In the genomic region with DNA sequence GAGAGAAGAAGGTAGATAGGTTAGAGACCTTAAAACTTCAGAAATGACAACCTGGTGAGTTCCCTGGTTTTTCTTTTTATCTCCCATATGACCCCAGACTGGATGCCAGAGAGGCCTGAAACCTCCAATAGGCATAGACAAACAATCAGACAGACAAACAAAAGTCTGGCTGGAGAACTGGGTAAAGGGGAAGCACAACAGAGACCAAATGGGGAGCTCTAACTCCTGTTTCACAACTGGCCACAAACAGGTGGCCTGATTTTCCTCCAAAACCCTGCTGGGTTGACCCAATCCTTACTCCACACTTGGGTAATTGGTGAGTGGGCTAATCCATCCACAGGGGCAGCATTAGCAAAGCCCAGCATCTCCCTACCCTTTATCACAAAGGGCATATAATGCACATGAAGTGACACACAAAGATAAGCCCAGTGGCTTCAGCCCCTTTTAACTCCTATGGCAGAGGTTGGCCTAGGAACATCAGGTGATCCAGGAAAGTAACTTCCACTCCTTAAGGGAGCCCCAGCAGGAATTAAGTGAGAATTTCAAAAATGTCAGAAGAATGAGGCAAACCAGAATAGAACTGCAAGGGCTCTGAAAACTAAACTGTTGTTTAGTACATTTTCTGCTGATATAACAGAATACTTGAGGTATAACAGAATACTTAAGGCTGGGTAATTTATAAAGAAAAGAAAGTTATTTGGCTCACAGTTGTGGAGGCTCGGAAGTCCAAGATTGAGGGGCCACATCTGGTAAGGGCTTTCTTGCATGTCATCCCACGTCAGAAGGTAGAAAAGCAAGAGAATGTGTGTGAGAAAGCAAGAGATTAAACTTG, we compare ENCODE assay signal across 21 cellular contexts.
A peak's percentile ranks its signal among the peaks of the same experiment; 100 is the strongest.
DNase-seq lines count a peak whose midpoint lies in the region; ATAC-seq and TF ChIP-seq lines count a peak whose summit lies in the region.
"Had no signal": no experiment of that assay in that cellular context is flagged by ENCODE, and none has a peak within 500 bp of the region (broad histone marks: within the 10 kb centered on the region; RNA-seq: fewer than 3 reads in every experiment).

No MANE protein-coding gene starts in this region.

- no peaks in the 10 kb centered on the region for H3K36me3 ChIP-seq in upper lobe of left lung
- H3K36me3 ChIP-seq: stomach had no signal

- no peak overlapping the region for H3K27ac ChIP-seq in upper lobe of left lung
- H3K27ac ChIP-seq: body of pancreas, KMS-11, stomach had no signal

- H3K4me1 Mint-ChIP-seq in mesothelial cell of epicardium, result peaks cover 14% of the 10 kb centered on the region
- H3K4me1 Mint-ChIP-seq: activated naive CD8-positive, alpha-beta T cell treated with anti-CD3 and anti-CD28 coated beads for 36 hours had no signal

- ATAC-seq in upper lobe of left lung (ENCODE audit: low FRiP score in 2 of 2), result no peak
- ATAC-seq: body of pancreas, left colon had no signal

- H3K4me3 ChIP-seq in AG10803 (ENCODE audit: low read length), result no peak overlapping the region
- no peak overlapping the region for H3K4me3 ChIP-seq in choroid plexus epithelial cell (ENCODE audit: low read depth, low read length)
- H3K4me3 ChIP-seq in upper lobe of left lung, result no peak overlapping the region
- H3K4me3 ChIP-seq: body of pancreas, stomach had no signal

- H3K27ac Mint-ChIP-seq in mesothelial cell of epicardium, result peak overlapping the region; percentile 3
- H3K27ac Mint-ChIP-seq: activated naive CD8-positive, alpha-beta T cell treated with anti-CD3 and anti-CD28 coated beads for 36 hours had no signal

- TF ChIP-seq POLR2A in upper lobe of left lung (IDR thresholded peaks at IDR 0.05), result no peak

- no peak overlapping the region for H3K4me3 Mint-ChIP-seq in mesothelial cell of epicardium
- H3K4me3 Mint-ChIP-seq: activated naive CD8-positive, alpha-beta T cell treated with anti-CD3 and anti-CD28 coated beads for 36 hours had no signal

- H3K27me3 Mint-ChIP-seq in mesothelial cell of epicardium (ENCODE audit: low read depth), result no peaks in the 10 kb centered on the region
- H3K27me3 Mint-ChIP-seq: activated naive CD8-positive, alpha-beta T cell treated with anti-CD3 and anti-CD28 coated beads for 36 hours had no signal

- DNase-seq in AG10803 (ENCODE audit: low read depth) (peak; percentile 34), MV-4-11 (lab: John Stamatoyannopoulos, UW) (peak; percentile 83), choroid plexus epithelial cell (ENCODE audit: low read depth) (peak; percentile 37), mesothelial cell of epicardium (ENCODE audit: low spot score in 2 of 2, unreplicated experiment in 2 of 2) (no peak), upper lobe of left lung (no peak), LoVo (ENCODE audit: low spot score) (no peak), glomerular visceral epithelial cell (ENCODE audit: extremely low spot score) (no peak), DMS53 treated with DMSO at 0.1 percent for 48 hours (lab: John Stamatoyannopoulos, UW; ENCODE audit: unreplicated experiment) (no peak)
- DNase-seq: activated CD4-positive, alpha-beta T cell treated with anti-CD3 and anti-CD28 coated beads for 4 hours; activated naive CD8-positive, alpha-beta T cell treated with anti-CD3 and anti-CD28 coated beads for 36 hours; body of pancreas; C1 segment of cervical spinal cord; GOT3; left colon; NCI-H1105 treated with DMSO at 0.1 percent for 48 hours; NCI-H2081 treated with DMSO at 0.1 percent for 48 hours; NCI-H510A; NK-92 treated with Interleukin-12 subunit alpha and Interleukin-12 subunit beta, amount 100 ng/mL, for 24 hours; stimulated activated CD4-positive, alpha-beta T cell treated with anti-CD3 and anti-CD28 coated beads, Interleukin-12 subunit alpha, Interleukin-12 subunit beta, amount 100 ng/mL, for 4 hours; stomach had no signal

- peaks cover 21% of the 10 kb centered on the region for H3K9me3 Mint-ChIP-seq in mesothelial cell of epicardium

- H3K27me3 ChIP-seq in upper lobe of left lung, result no peaks in the 10 kb centered on the region
- H3K27me3 ChIP-seq: body of pancreas, stomach had no signal

- no peaks in the 10 kb centered on the region for H3K9me3 ChIP-seq in upper lobe of left lung
- H3K9me3 ChIP-seq: body of pancreas, stomach had no signal

- 37 to 69% methylated on average over 2 of the region's 2 CpGs for WGBS in upper lobe of left lung, 2 donors

- TF ChIP-seq CTCF in AG10803 (conservative IDR thresholded peaks at IDR 0.05; ENCODE audit: low read length) (no peak), choroid plexus epithelial cell (conservative IDR thresholded peaks at IDR 0.05; ENCODE audit: low read depth, low read length) (no peak), mesothelial cell of epicardium (IDR thresholded peaks at IDR 0.05; ENCODE audit: unreplicated experiment) (no peak), upper lobe of left lung (IDR thresholded peaks at IDR 0.05) (no peak)

- peaks cover 2% of the 10 kb centered on the region for H3K36me3 Mint-ChIP-seq in mesothelial cell of epicardium
- H3K36me3 Mint-ChIP-seq: activated naive CD8-positive, alpha-beta T cell treated with anti-CD3 and anti-CD28 coated beads for 36 hours had no signal

- H3K4me1 ChIP-seq in upper lobe of left lung, result no peaks in the 10 kb centered on the region
- H3K4me1 ChIP-seq: body of pancreas, stomach had no signal

- TF ChIP-seq EP300 in upper lobe of left lung (IDR thresholded peaks at IDR 0.05), result no peak

Comparison
In these comparisons a context has a peak if more than half of its experiments do, and no peak if none do; other contexts are left out.
1. DNase-seq: peak in AG10803 (single experiment), MV-4-11 (single experiment) and choroid plexus epithelial cell (single experiment); none in mesothelial cell of epicardium (0 of 2), upper lobe of left lung (0 of 2), LoVo (single experiment), glomerular visceral epithelial cell (single experiment) and DMS53 treated with DMSO at 0.1 percent for 48 hours (single experiment).